Comparison of ENCODE assay signal across 8 cellular contexts in genomic region chr9:37034938-37035471, GRCh38. TPM values are rescaled to one million over a fixed set of nuclear protein-coding genes. Genes with fewer than 3 reads are reported as not detected.
A peak's percentile ranks its signal among the peaks of the same experiment; 100 is the strongest.
DNase-seq lines count a peak whose midpoint lies in the region; ATAC-seq and TF ChIP-seq lines count a peak whose summit lies in the region.

No MANE protein-coding gene starts in this region.

- H3K79me2 ChIP-seq in MM.1S (ENCODE audit: low read length) (no peaks in the 10 kb centered on the region), smooth muscle cell (ENCODE audit: low read depth) (no peaks in the 10 kb centered on the region)

- intact Hi-C loops in activated CD4-positive, alpha-beta T cell treated with anti-CD3 and anti-CD28 coated beads, Interleukin-2, amount 10 ng/mL, durations not matched to agents 24 days and 14 days (cut with micrococcal nuclease), result loop anchor here (5.0 to 10.0 kb wide), 2 partner anchors 48 to 270 kb away; no protein-coding TSS in a partner anchor

- H3K27me3 ChIP-seq in MM.1S (replicated peaks; ENCODE audit: insufficient read depth, low read length) (peaks cover 87% of the 10 kb centered on the region), smooth muscle cell (ENCODE audit: low read depth) (peaks cover 100% of the 10 kb centered on the region)

- peak; percentile 61 for DNase-seq in activated CD4-positive, alpha-beta T cell treated with anti-CD3 and anti-CD28 coated beads, Interleukin-2, amount 10 ng/mL, durations not matched to agents 24 days and 14 days
- no peak for DNase-seq in activated CD4-positive, alpha-beta T cell treated with anti-CD3 and anti-CD28 coated beads, Interleukin-2, amount 50 U/mL, for 1 hour
- DNase-seq in MM.1S (no peak), ecto neural progenitor cell (ENCODE audit: low spot score) (peak; percentile 73), smooth muscle cell (lab: John Stamatoyannopoulos, UW; ENCODE audit: unreplicated experiment) (no peak), dermis blood vessel endothelial cell (no peak), SK-N-DZ (ENCODE audit: low spot score) (no peak)

- H3K36me3 ChIP-seq in MM.1S (replicated peaks; ENCODE audit: insufficient read depth, low read length) (no peaks in the 10 kb centered on the region), smooth muscle cell (ENCODE audit: low read depth) (no peaks in the 10 kb centered on the region)

- H3K9ac ChIP-seq in MM.1S (ENCODE audit: low read length) (no peak overlapping the region), smooth muscle cell (ENCODE audit: low read depth) (no peak overlapping the region)

- H3F3A ChIP-seq in MM.1S (ENCODE audit: insufficient read depth, low read length) (peaks cover 4% of the 10 kb centered on the region; the same call in 1 of the 2 replicates), smooth muscle cell (ENCODE audit: low read depth) (no peaks in the 10 kb centered on the region)

- no peak for TF ChIP-seq CTCF in MM.1S (IDR thresholded peaks at IDR 0.05; ENCODE audit: low read length)
- no peak for TF ChIP-seq CTCF in smooth muscle cell (IDR thresholded peaks at IDR 0.05; ENCODE audit: borderline replicate concordance, insufficient read depth, poor library complexity, severe bottlenecking)

- no peaks in the 10 kb centered on the region for H3K9me3 ChIP-seq in MM.1S (replicated peaks; ENCODE audit: insufficient read depth, low read length)
- H3K9me3 ChIP-seq in smooth muscle cell (replicated peaks; ENCODE audit: low read depth), result no peaks in the 10 kb centered on the region

- peak overlapping the region; percentile 54; the same call in 1 of the 2 replicates for H3K4me3 ChIP-seq in MM.1S (ENCODE audit: low read length)
- H3K4me3 ChIP-seq in smooth muscle cell, result no peak overlapping the region

- H3K27me3 Mint-ChIP-seq in activated CD4-positive, alpha-beta T cell treated with anti-CD3 and anti-CD28 coated beads, Interleukin-2, amount 10 ng/mL, durations not matched to agents 24 days and 14 days, result peaks cover 89% of the 10 kb centered on the region

- no peaks in the 10 kb centered on the region for H3K9me2 ChIP-seq in MM.1S (replicated peaks; ENCODE audit: insufficient read depth, low read length)

- H3K27ac ChIP-seq in MM.1S (ENCODE audit: low read length), result no peak overlapping the region
- H3K27ac ChIP-seq in smooth muscle cell (ENCODE audit: low read depth), result no peak overlapping the region

- H2AFZ ChIP-seq in MM.1S (ENCODE audit: low read length), result no peak overlapping the region
- H2AFZ ChIP-seq in smooth muscle cell (ENCODE audit: low read depth), result no peak overlapping the region

- H3K4me3 Mint-ChIP-seq in activated CD4-positive, alpha-beta T cell treated with anti-CD3 and anti-CD28 coated beads, Interleukin-2, amount 10 ng/mL, durations not matched to agents 24 days and 14 days, result peak overlapping the region; percentile 81

- peak overlapping the region; percentile 34 for H3K27ac Mint-ChIP-seq in activated CD4-positive, alpha-beta T cell treated with anti-CD3 and anti-CD28 coated beads, Interleukin-2, amount 10 ng/mL, durations not matched to agents 24 days and 14 days

- peaks cover 26% of the 10 kb centered on the region for H3K4me1 Mint-ChIP-seq in activated CD4-positive, alpha-beta T cell treated with anti-CD3 and anti-CD28 coated beads, Interleukin-2, amount 10 ng/mL, durations not matched to agents 24 days and 14 days

- no peaks in the 10 kb centered on the region for H4K20me1 ChIP-seq in MM.1S (ENCODE audit: insufficient read depth, low read length)
- peaks cover 7% of the 10 kb centered on the region for H4K20me1 ChIP-seq in smooth muscle cell (ENCODE audit: low read depth)

- peak overlapping the region; percentile 95 for H3K4me2 ChIP-seq in MM.1S (ENCODE audit: low read depth, low read length)
- H3K4me2 ChIP-seq in smooth muscle cell, result peak overlapping the region; percentile 97

- WGBS in smooth muscle cell (ENCODE audit: low lambda C conversion rate), result 3% methylated on average over 18 of the region's 18 CpGs

- peaks cover 4% of the 10 kb centered on the region for H3K9me3 Mint-ChIP-seq in activated CD4-positive, alpha-beta T cell treated with anti-CD3 and anti-CD28 coated beads, Interleukin-2, amount 10 ng/mL, durations not matched to agents 24 days and 14 days

- ATAC-seq in GM18511 (IDR thresholded peaks at IDR 0.05; ENCODE audit: unreplicated experiment), result no peak

- H3K36me3 Mint-ChIP-seq in activated CD4-positive, alpha-beta T cell treated with anti-CD3 and anti-CD28 coated beads, Interleukin-2, amount 10 ng/mL, durations not matched to agents 24 days and 14 days (ENCODE audit: low read depth), result peaks cover 7% of the 10 kb centered on the region

- peaks cover 6% of the 10 kb centered on the region; the same call in 1 of the 2 replicates for H3K4me1 ChIP-seq in MM.1S (ENCODE audit: low read length)
- peaks cover 49% of the 10 kb centered on the region for H3K4me1 ChIP-seq in smooth muscle cell (ENCODE audit: low read depth)

RNA-seq across cellular contexts. Expression of gene PAX5, which starts 0.9 kb away (rescaled TPM):
- 0.16 and 0.33 TPM in 2 replicates for total RNA-seq in activated CD4-positive, alpha-beta T cell treated with anti-CD3 and anti-CD28 coated beads, Interleukin-2, amount 10 ng/mL, durations not matched to agents 24 days and 14 days
- under 0.01 and 0.09 TPM in 2 replicates for total RNA-seq in smooth muscle cell
- not detected in 2 replicates for polyA plus RNA-seq in smooth muscle cell
- total RNA-seq in dermis blood vessel endothelial cell, result not detected in 2 replicates
- 5.1 TPM in 2 replicates for polyA plus RNA-seq in SK-N-DZ (2014; cell fraction: cytosol; rRNA removed)
- 3.2 and 4.9 TPM in 2 replicates for polyA plus RNA-seq in SK-N-DZ (2014; cell fraction: nucleus; rRNA removed)

Comparison
In these comparisons a context has a peak if more than half of its experiments do, and no peak if none do; other contexts are left out.
1. DNase-seq: peak in activated CD4-positive, alpha-beta T cell treated with anti-CD3 and anti-CD28 coated beads, Interleukin-2, amount 10 ng/mL, durations not matched to agents 24 days and 14 days (single experiment) and ecto neural progenitor cell (single experiment); none in activated CD4-positive, alpha-beta T cell treated with anti-CD3 and anti-CD28 coated beads, Interleukin-2, amount 50 U/mL, for 1 hour (single experiment), MM.1S (single experiment), smooth muscle cell (single experiment), dermis blood vessel endothelial cell (single experiment) and SK-N-DZ (single experiment).